Comparison of ENCODE assay signal across 20 cellular contexts in genomic region chr7:38316733-38317360, GRCh38.
DNase-seq lines count a peak whose midpoint lies in the region; ATAC-seq and TF ChIP-seq lines count a peak whose summit lies in the region.
"Had no signal": no experiment of that assay in that cellular context is flagged by ENCODE, and none has a peak within 500 bp of the region (broad histone marks: within the 10 kb centered on the region; RNA-seq: fewer than 3 reads in every experiment).

No MANE protein-coding gene starts in this region.

- H3K27ac Mint-ChIP-seq in CD4-positive, alpha-beta memory T cell: peak overlapping the region in 3 of 7 donors; percentile 17 to 81 (median 71)
- H3K27ac Mint-ChIP-seq: activated T-helper 1 cell treated with anti-CD3 and anti-CD28 coated beads, Interleukin-12 subunit alpha, Interleukin-12 subunit beta, Interleukin-2, Interleukin-4 antibody, amounts not matched to agents 30 ng/mL and 10 ng/mL and 1 ng/mL, durations not matched to agents 14 hours and 24 hours and 36 hours had no signal

- H3K4me2 ChIP-seq in IMR-90 (ENCODE audit: low read depth, low read length): no peak overlapping the region
- H3K4me2 ChIP-seq in trophoblast cell (ENCODE audit: low read length): no peak overlapping the region

- CTCF ChIA-PET in CD4-positive, alpha-beta memory T cell (lab: Charles Lee; ENCODE audit: partially characterized antibody): interaction anchor here (1.5 to 9.7 kb wide), 2 partner anchors 53 to 99 kb away, joined by 4 to 135 read pairs; no protein-coding TSS in a partner anchor
- CTCF ChIA-PET in IMR-90 (lab: Yijun Ruan, JAX): interaction anchor here (0.7 to 1.0 kb wide), 2 partner anchors 18 to 19 kb away, joined by 3 to 4 read pairs; no protein-coding TSS in a partner anchor

- H3K27ac ChIP-seq in CD4-positive, alpha-beta memory T cell (ENCODE audit: low read depth, low read length): no peak overlapping the region
- H3K27ac ChIP-seq in IMR-90 (ENCODE audit: insufficient read depth, low read length) (no peak overlapping the region), trophoblast cell (ENCODE audit: low read depth, low read length) (no peak overlapping the region)
- H3K27ac ChIP-seq: C4-2B, suprapubic skin had no signal

- no peak overlapping the region for H2AK9ac ChIP-seq in IMR-90 (replicated peaks; ENCODE audit: low read depth, low read length, poor library complexity)

- no peak overlapping the region for H3K23ac ChIP-seq in IMR-90 (ENCODE audit: low read depth, low read length)
- H3K23ac ChIP-seq in trophoblast cell (ENCODE audit: low read length): no peak overlapping the region

- H3K56ac ChIP-seq in IMR-90 (ENCODE audit: extremely low read depth, insufficient read depth, low read length): no peak overlapping the region

- H2BK5ac ChIP-seq in IMR-90 (ENCODE audit: low read depth, low read length, poor library complexity, severe bottlenecking) (no peak overlapping the region), trophoblast cell (ENCODE audit: low read depth, low read length, poor library complexity) (no peak overlapping the region)

- TF ChIP-seq CTCF in IMR-90 (conservative IDR thresholded peaks at IDR 0.05; ENCODE audit: low read depth, low read length): no peak

- H3K9me3 Mint-ChIP-seq in CD4-positive, alpha-beta memory T cell: no peaks in the 10 kb centered on the region
- H3K9me3 Mint-ChIP-seq: activated T-helper 1 cell treated with anti-CD3 and anti-CD28 coated beads, Interleukin-12 subunit alpha, Interleukin-12 subunit beta, Interleukin-2, Interleukin-4 antibody, amounts not matched to agents 30 ng/mL and 10 ng/mL and 1 ng/mL, durations not matched to agents 14 hours and 24 hours and 36 hours had no signal

- no peaks in the 10 kb centered on the region for H3K79me2 ChIP-seq in trophoblast cell (ENCODE audit: control insufficient read depth, insufficient read depth, low read length, poor library complexity)

- H2AFZ ChIP-seq in IMR-90 (replicated peaks; ENCODE audit: low read length, poor library complexity) (no peak overlapping the region), trophoblast cell (ENCODE audit: insufficient read depth, low read length, poor library complexity) (no peak overlapping the region)

- no peaks in the 10 kb centered on the region for H3K27me3 Mint-ChIP-seq in CD4-positive, alpha-beta memory T cell

- no peaks in the 10 kb centered on the region for H3K27me3 ChIP-seq in CD4-positive, alpha-beta memory T cell (ENCODE audit: insufficient read depth, low read length)
- peaks cover 8% of the 10 kb centered on the region for H3K27me3 ChIP-seq in IMR-90 (ENCODE audit: control insufficient read depth, insufficient read depth, low read length)
- H3K27me3 ChIP-seq in trophoblast cell (ENCODE audit: insufficient read depth, low read length): no peaks in the 10 kb centered on the region
- H3K27me3 ChIP-seq: suprapubic skin had no signal

- no peak overlapping the region for H3K9ac ChIP-seq in IMR-90 (ENCODE audit: low read depth, low read length)
- H3K9ac ChIP-seq in trophoblast cell (ENCODE audit: low read length): no peak overlapping the region

- DNase-seq in CD4-positive, alpha-beta memory T cell: no peak
- peak; percentile 27 for DNase-seq in IMR-90
- DNase-seq in astrocyte of the hippocampus (ENCODE audit: low read depth, low spot score): peak; percentile 19
- DNase-seq in trophoblast cell: peak; percentile 70 to 86
- DNase-seq in middle frontal gyrus (ENCODE audit: extremely low spot score, low spot score): no peak
- DNase-seq in DMS79 treated with DMSO at 0.1 percent for 48 hours (lab: John Stamatoyannopoulos, UW): no peak
- DNase-seq: activated CD4-positive, alpha-beta T cell treated with anti-CD3 and anti-CD28 coated beads, Interleukin-2, amount 50 U/mL, for 1 hour; anterior cingulate cortex; cerebellar nuclear complex; EL; foreskin fibroblast; left colon; NCI-H187; RPMI8226; stimulated activated CD4-positive, alpha-beta T cell treated with anti-CD3 and anti-CD28 coated beads, Interleukin-4, amount 100 ng/mL, for 1 hour had no signal

- peaks cover 18 to 50% (median 24%) of the 10 kb centered on the region in 4 donors for H3K4me1 Mint-ChIP-seq in CD4-positive, alpha-beta memory T cell

- no peak overlapping the region for H4K5ac ChIP-seq in IMR-90 (ENCODE audit: low read depth, low read length)

- H2BK15ac ChIP-seq in IMR-90 (ENCODE audit: low read depth, low read length): no peak overlapping the region

- no peaks in the 10 kb centered on the region for H3K36me3 Mint-ChIP-seq in CD4-positive, alpha-beta memory T cell

- H4K8ac ChIP-seq in IMR-90 (ENCODE audit: low read depth in 2 of 2, low read length in 2 of 2): no peak overlapping the region
- no peak overlapping the region for H4K8ac ChIP-seq in trophoblast cell (ENCODE audit: low read depth, low read length)

- peak overlapping the region in 7 of 8 donors; percentile 2 to 87 (median 58) for H3K4me3 Mint-ChIP-seq in CD4-positive, alpha-beta memory T cell
- H3K4me3 Mint-ChIP-seq: activated T-helper 1 cell treated with anti-CD3 and anti-CD28 coated beads, Interleukin-12 subunit alpha, Interleukin-12 subunit beta, Interleukin-2, Interleukin-4 antibody, amounts not matched to agents 30 ng/mL and 10 ng/mL and 1 ng/mL, durations not matched to agents 14 hours and 24 hours and 36 hours had no signal

- no peak for TF ChIP-seq POLR2A in IMR-90 (IDR thresholded peaks at IDR 0.05; ENCODE audit: low read depth, low read length)

- no peaks in the 10 kb centered on the region for H3K9me3 ChIP-seq in CD4-positive, alpha-beta memory T cell (ENCODE audit: control insufficient read depth in 1 of 2, low read length in 2 of 2)
- H3K9me3 ChIP-seq in IMR-90 (ENCODE audit: control insufficient read depth, insufficient read depth, low read length) (no peaks in the 10 kb centered on the region), trophoblast cell (ENCODE audit: insufficient read depth, low read depth, low read length) (no peaks in the 10 kb centered on the region)
- H3K9me3 ChIP-seq: suprapubic skin had no signal

- in situ Hi-C loops in IMR-90 (cut with MboI; ENCODE audit: low sequenced_read_pairs): no loop called here

- TF ChIP-seq RAD21 in IMR-90 (IDR thresholded peaks at IDR 0.05; ENCODE audit: low read length): no peak

- peak; percentile 60 for ATAC-seq in IMR-90 (ENCODE audit: low read depth)
- ATAC-seq in HG03135 (IDR thresholded peaks at IDR 0.05; ENCODE audit: unreplicated experiment): no peak
- ATAC-seq: HepG2, left colon had no signal

- H3K4ac ChIP-seq in IMR-90 (ENCODE audit: low read depth, low read length) (no peak overlapping the region), trophoblast cell (ENCODE audit: low read depth, low read length) (no peak overlapping the region)

- peaks cover 8% of the 10 kb centered on the region; the same call in 1 of the 2 replicates for H3K9me1 ChIP-seq in IMR-90 (ENCODE audit: insufficient read depth, low read length)

- H2BK120ac ChIP-seq in IMR-90 (ENCODE audit: low read depth, low read length): no peak overlapping the region
- no peak overlapping the region for H2BK120ac ChIP-seq in trophoblast cell (ENCODE audit: insufficient read depth, low read length, poor library complexity)

- dilution Hi-C loops in IMR-90 (cut with HindIII; ENCODE audit: low sequenced_read_pairs, unreplicated experiment): no loop called here

- BruUV-seq in IMR-90 (replicated peaks; lab: Mats Ljungman, UMichigan): no TSS peak

- H3K14ac ChIP-seq in IMR-90 (replicated peaks; ENCODE audit: low read depth, low read length) (no peak overlapping the region), trophoblast cell (ENCODE audit: low read length) (no peak overlapping the region)

- H2BK20ac ChIP-seq in IMR-90 (ENCODE audit: low read depth, low read length): no peak overlapping the region

- no peak overlapping the region for H2BK12ac ChIP-seq in trophoblast cell (ENCODE audit: low read length)

- peaks cover 44% of the 10 kb centered on the region for H3K4me1 ChIP-seq in CD4-positive, alpha-beta memory T cell (ENCODE audit: insufficient read depth, low read length)
- H3K4me1 ChIP-seq in IMR-90 (ENCODE audit: control insufficient read depth, insufficient read depth, low read length): peaks cover 4% of the 10 kb centered on the region; the same call in 1 of the 2 replicates
- H3K4me1 ChIP-seq in trophoblast cell (ENCODE audit: control insufficient read depth in 1 of 2, insufficient read depth in 2 of 2, low read length in 2 of 2): peaks cover 3 to 5% of the 10 kb centered on the region in 2 experiments
- H3K4me1 ChIP-seq: suprapubic skin had no signal

- POLR2A ChIA-PET in CD4-positive, alpha-beta memory T cell (lab: Charles Lee; ENCODE audit: partially characterized antibody): interaction anchor here (0.9 to 3.3 kb wide), 3 partner anchors 9 to 101 kb away, joined by 4 to 21 read pairs (median 11); no protein-coding TSS in a partner anchor
- POLR2A ChIA-PET in IMR-90 (lab: Charles Lee; ENCODE audit: unreplicated experiment): no interaction called here

- H3K18ac ChIP-seq in IMR-90 (ENCODE audit: low read depth, low read length) (no peak overlapping the region), trophoblast cell (ENCODE audit: low read length) (no peak overlapping the region)

- intact Hi-C loops in CD4-positive, alpha-beta memory T cell (cut with micrococcal nuclease): loop anchor here (5.0 kb wide), 1 partner anchor 85 kb away; no protein-coding TSS in a partner anchor
- intact Hi-C loops in IMR-90 (cut with micrococcal nuclease): no loop called here

- H3K79me1 ChIP-seq in IMR-90 (ENCODE audit: low read depth in 1 of 2, low read length in 2 of 2): no peaks in the 10 kb centered on the region
- H3K79me1 ChIP-seq in trophoblast cell (ENCODE audit: low read length): no peaks in the 10 kb centered on the region

- H3K4me3 ChIP-seq in CD4-positive, alpha-beta memory T cell (ENCODE audit: low read length in 2 of 2): no peak overlapping the region
- H3K4me3 ChIP-seq in IMR-90 (ENCODE audit: insufficient read depth, low read depth, low read length) (no peak overlapping the region), trophoblast cell (ENCODE audit: low read depth, low read length) (no peak overlapping the region)
- H3K4me3 ChIP-seq: suprapubic skin had no signal

- WGBS in IMR-90 (ENCODE audit: extremely low coverage in 2 of 2, insufficient read length in 1 of 2), 2 experiments: 93% methylated on average over 3 of the region's 8 CpGs; no CpG with 5 or more reads in 1 of the 2 experiments
- WGBS in trophoblast cell (ENCODE audit: extremely low coverage, insufficient coverage, insufficient read length): no CpG with 5 or more reads among the region's 8 CpGs

- no peak overlapping the region for H2AK5ac ChIP-seq in IMR-90 (ENCODE audit: low read depth, low read length)
- H2AK5ac ChIP-seq in trophoblast cell (ENCODE audit: low read length): no peak overlapping the region

- H4K20me1 ChIP-seq in IMR-90 (ENCODE audit: insufficient read depth, low read length): no peaks in the 10 kb centered on the region

- H4K91ac ChIP-seq in IMR-90 (ENCODE audit: insufficient read depth, low read depth, low read length): no peak overlapping the region
- no peak overlapping the region for H4K91ac ChIP-seq in trophoblast cell (ENCODE audit: low read depth, low read length)

- H3K36me3 ChIP-seq in CD4-positive, alpha-beta memory T cell (ENCODE audit: insufficient read depth, low read length): no peaks in the 10 kb centered on the region
- no peaks in the 10 kb centered on the region for H3K36me3 ChIP-seq in IMR-90 (ENCODE audit: control insufficient read depth, insufficient read depth, low read length)
- H3K36me3 ChIP-seq in trophoblast cell (ENCODE audit: control insufficient read depth in 1 of 2, insufficient read depth in 2 of 2, low read length in 2 of 2): no peaks in the 10 kb centered on the region
- H3K36me3 ChIP-seq: suprapubic skin had no signal

- H4K12ac ChIP-seq in trophoblast cell (ENCODE audit: low read depth, low read length): no peak overlapping the region

Comparison
In these comparisons a context has a peak if more than half of its experiments do, and no peak if none do; other contexts are left out.
1. DNase-seq: peak in IMR-90 (single experiment), astrocyte of the hippocampus (single experiment) and trophoblast cell (2 of 2); none in CD4-positive, alpha-beta memory T cell (0 of 5), middle frontal gyrus (single experiment) and DMS79 treated with DMSO at 0.1 percent for 48 hours (single experiment).